ENCODE assay signal across 33 cellular contexts in genomic region chr7:8051998-8052397, GRCh38.
"Had no signal": no experiment of that assay in that cellular context is flagged by ENCODE, and none has a peak within 500 bp of the region (broad histone marks: within the 10 kb centered on the region; RNA-seq: fewer than 3 reads in every experiment).

No MANE protein-coding gene starts in this region.

- H3K4me3 Mint-ChIP-seq: activated B cell treated with CpG ODN at 0.5 μM for 24 hours; activated naive CD4-positive, alpha-beta T cell treated with anti-CD3 and anti-CD28 coated beads for 36 hours; activated naive CD4-positive, alpha-beta T cell treated with anti-CD3 and anti-CD28 coated beads, Interleukin-2, amount 50 U/mL, for 24 hours; activated naive CD8-positive, alpha-beta T cell treated with anti-CD3 and anti-CD28 coated beads for 36 hours; activated naive CD8-positive, alpha-beta T cell treated with anti-CD3 and anti-CD28 coated beads, Interleukin-2, amount 50 U/mL, for 24 hours; activated T-cell treated with anti-CD3 and anti-CD28 coated beads, Interleukin-2, amount 50 U/mL, for 4 hours; activated T-helper 1 cell treated with anti-CD3 and anti-CD28 coated beads, Interleukin-12 subunit alpha, Interleukin-12 subunit beta, Interleukin-2, Interleukin-4 antibody, amounts not matched to agents 30 ng/mL and 10 ng/mL and 1 ng/mL, durations not matched to agents 14 hours and 24 hours and 36 hours; effector memory CD8-positive, alpha-beta T cell; T-cell; T-helper 1 cell treated with Interleukin-12 subunit alpha and Interleukin-12 subunit beta and Interleukin-4 antibody, amounts not matched to agents 30 μg/mL and 1 μg/mL, for 36 hours had no signal

- H3K27ac Mint-ChIP-seq: activated naive CD4-positive, alpha-beta T cell treated with anti-CD3 and anti-CD28 coated beads for 36 hours; activated naive CD4-positive, alpha-beta T cell treated with anti-CD3 and anti-CD28 coated beads, Interleukin-2, amount 50 U/mL, for 24 hours; activated naive CD8-positive, alpha-beta T cell treated with anti-CD3 and anti-CD28 coated beads for 36 hours; activated naive CD8-positive, alpha-beta T cell treated with anti-CD3 and anti-CD28 coated beads, Interleukin-2, amount 50 U/mL, for 24 hours; activated T-helper 1 cell treated with anti-CD3 and anti-CD28 coated beads, Interleukin-12 subunit alpha, Interleukin-12 subunit beta, Interleukin-2, Interleukin-4 antibody, amounts not matched to agents 30 ng/mL and 10 ng/mL and 1 ng/mL, durations not matched to agents 14 hours and 24 hours and 36 hours; activated T-helper 2 cell treated with anti-CD3 and anti-CD28 coated beads, Interferon-gamma antibody, Interleukin-2, Interleukin-4, amounts not matched to agents 10 μg/mL and 5 μg/mL and 100 μg/mL, durations not matched to agents 14 hours and 24 hours and 36 hours; T-cell; T-helper 1 cell treated with Interleukin-12 subunit alpha and Interleukin-12 subunit beta and Interleukin-4 antibody, amounts not matched to agents 30 μg/mL and 1 μg/mL, for 36 hours had no signal

- H3K27me3 ChIP-seq: adrenal gland, body of pancreas, esophagus muscularis mucosa, foreskin keratinocyte, gastrocnemius medialis, heart left ventricle had no signal

- H3K9me3 ChIP-seq: adrenal gland, body of pancreas, gastrocnemius medialis had no signal

- H3K36me3 ChIP-seq: gastrocnemius medialis had no signal

- ATAC-seq: activated naive CD8-positive, alpha-beta T cell treated with anti-CD3 and anti-CD28 coated beads, Interleukin-2, amount 50 U/mL, for 24 hours; activated T-cell treated with anti-CD3 and anti-CD28 coated beads, Interleukin-2, amount 50 U/mL, for 4 hours; body of pancreas; effector memory CD8-positive, alpha-beta T cell; foreskin keratinocyte; gastrocnemius medialis; heart left ventricle; T-cell had no signal

- H3K4me3 ChIP-seq: adrenal gland, body of pancreas, esophagus muscularis mucosa, gastrocnemius medialis, heart left ventricle had no signal

- H3K4me1 ChIP-seq: adrenal gland, body of pancreas, esophagus muscularis mucosa, foreskin keratinocyte, gastrocnemius medialis, heart left ventricle had no signal

- H3K27ac ChIP-seq: adrenal gland, body of pancreas, esophagus muscularis mucosa, foreskin keratinocyte, gastrocnemius medialis, heart left ventricle, WERI-Rb-1 had no signal

- H3K9me3 Mint-ChIP-seq: activated B cell treated with CpG ODN at 0.5 μM for 24 hours; activated naive CD4-positive, alpha-beta T cell treated with anti-CD3 and anti-CD28 coated beads for 36 hours; activated naive CD4-positive, alpha-beta T cell treated with anti-CD3 and anti-CD28 coated beads, Interleukin-2, amount 50 U/mL, for 24 hours; activated naive CD8-positive, alpha-beta T cell treated with anti-CD3 and anti-CD28 coated beads for 36 hours; activated naive CD8-positive, alpha-beta T cell treated with anti-CD3 and anti-CD28 coated beads, Interleukin-2, amount 50 U/mL, for 24 hours; activated T-cell treated with anti-CD3 and anti-CD28 coated beads, Interleukin-2, amount 50 U/mL, for 4 hours; activated T-helper 1 cell treated with anti-CD3 and anti-CD28 coated beads, Interleukin-12 subunit alpha, Interleukin-12 subunit beta, Interleukin-2, Interleukin-4 antibody, amounts not matched to agents 30 ng/mL and 10 ng/mL and 1 ng/mL, durations not matched to agents 14 hours and 24 hours and 36 hours; activated T-helper 2 cell treated with anti-CD3 and anti-CD28 coated beads, Interferon-gamma antibody, Interleukin-2, Interleukin-4, amounts not matched to agents 10 μg/mL and 5 μg/mL and 100 μg/mL, durations not matched to agents 14 hours and 24 hours and 36 hours; effector memory CD8-positive, alpha-beta T cell; T-cell; T-helper 1 cell treated with Interleukin-12 subunit alpha and Interleukin-12 subunit beta and Interleukin-4 antibody, amounts not matched to agents 30 μg/mL and 1 μg/mL, for 36 hours had no signal

- H3K27me3 Mint-ChIP-seq: activated B cell treated with CpG ODN at 0.5 μM for 24 hours; activated naive CD4-positive, alpha-beta T cell treated with anti-CD3 and anti-CD28 coated beads, Interleukin-2, amount 50 U/mL, for 24 hours; activated naive CD8-positive, alpha-beta T cell treated with anti-CD3 and anti-CD28 coated beads for 36 hours; activated naive CD8-positive, alpha-beta T cell treated with anti-CD3 and anti-CD28 coated beads, Interleukin-2, amount 50 U/mL, for 24 hours; effector memory CD8-positive, alpha-beta T cell; T-cell had no signal

- DNase-seq: activated B cell treated with CpG ODN at 0.5 μM for 24 hours; activated CD4-positive, alpha-beta T cell treated with anti-CD3 and anti-CD28 coated beads for 48 hours; activated CD4-positive, alpha-beta T cell treated with anti-CD3 and anti-CD28 coated beads, Interleukin-2, amount 50 U/mL, for 1 hour; activated CD4-positive, alpha-beta T cell treated with anti-CD3 and anti-CD28 coated beads, Interleukin-2, amount 50 U/mL, for 48 hours; activated CD8-positive, alpha-beta memory T cell treated with anti-CD3 and anti-CD28 coated beads, Interleukin-2, amount 50 U/mL, for 48 hours; activated effector memory CD4-positive, alpha-beta T cell treated with anti-CD3 and anti-CD28 coated beads, Interleukin-2, amount 50 U/mL, for 16 hours; activated naive CD4-positive, alpha-beta T cell treated with anti-CD3 and anti-CD28 coated beads for 36 hours; activated naive CD8-positive, alpha-beta T cell treated with anti-CD3 and anti-CD28 coated beads for 36 hours; activated naive CD8-positive, alpha-beta T cell treated with anti-CD3 and anti-CD28 coated beads, Interleukin-2, amount 50 U/mL, for 24 hours; activated T-cell treated with anti-CD3 and anti-CD28 coated beads for 4 hours; activated T-cell treated with anti-CD3 and anti-CD28 coated beads, Interleukin-2, amount 50 U/mL, for 4 hours; adrenal gland; amygdala; aorta; body of pancreas; caudate nucleus; cortex of kidney; dermis blood vessel endothelial cell; effector CD4-positive, alpha-beta T cell; effector memory CD8-positive, alpha-beta T cell; erythroblast; foreskin keratinocyte; gastrocnemius medialis; glutamatergic neuron; heart left ventricle; T-cell; T1000; WERI-Rb-1 had no signal
